In genomic region chr12:388547-389137, GRCh38 we compare ENCODE assay signal across 8 cellular contexts. TPM values are rescaled to one million over a fixed set of nuclear protein-coding genes. Genes with fewer than 3 reads are reported as not detected.
DNase-seq lines count a peak whose midpoint lies in the region; ATAC-seq and FAIRE-seq lines count a peak whose summit lies in the region.

No MANE protein-coding gene starts in this region.

- intact Hi-C loops in dendritic cell treated with granulocyte-macrophage colony-stimulating factor and Interleukin-4, amounts not matched to agents 40 ng/mL and 50 ng/mL, for 4 days (cut with micrococcal nuclease), result no loop called here

- DNase-seq in GM18507 (ENCODE audit: extremely low spot score, insufficient read length, low read depth) (peak; percentile 11), SW480 (ENCODE audit: low spot score) (peak; percentile 35), DMS153 treated with DMSO at 0.1 percent for 48 hours (lab: John Stamatoyannopoulos, UW; ENCODE audit: unreplicated experiment) (no peak), NCI-H345 treated with DMSO at 0.1 percent for 48 hours (lab: John Stamatoyannopoulos, UW; ENCODE audit: unreplicated experiment) (no peak)
- no peak for DNase-seq in stimulated activated naive B cell treated with anti-CD40 and anti-IgM and Interleukin-4, amounts not matched to agents 10 μg/mL and 1 μg/mL and 100 μg/mL, for 72 hours

- WGBS in mesodermal cell (ENCODE audit: insufficient coverage in 2 of 2), 2 experiments, result 0 to 2% methylated on average over 16 to 22 of the region's 35 CpGs

- FAIRE-seq in GM18507 (lab: Jason Lieb, UNC), result no peak

- H3K9me3 ChIP-seq in mesodermal cell (ENCODE audit: control insufficient read depth, low read length), result no peaks in the 10 kb centered on the region

- H3K27ac ChIP-seq in mesodermal cell (ENCODE audit: low read depth, low read length, severe bottlenecking), result peak overlapping the region; percentile 99

- H3K27ac Mint-ChIP-seq in dendritic cell treated with granulocyte-macrophage colony-stimulating factor and Interleukin-4, amounts not matched to agents 40 ng/mL and 50 ng/mL, for 4 days, result peak overlapping the region; percentile 95
- peak overlapping the region; percentile 99 for H3K27ac Mint-ChIP-seq in stimulated activated naive B cell treated with anti-CD40 and anti-IgM and Interleukin-4, amounts not matched to agents 10 μg/mL and 1 μg/mL and 100 μg/mL, for 72 hours

- H3K27me3 Mint-ChIP-seq in dendritic cell treated with granulocyte-macrophage colony-stimulating factor and Interleukin-4, amounts not matched to agents 40 ng/mL and 50 ng/mL, for 4 days, result no peaks in the 10 kb centered on the region
- H3K27me3 Mint-ChIP-seq in stimulated activated naive B cell treated with anti-CD40 and anti-IgM and Interleukin-4, amounts not matched to agents 10 μg/mL and 1 μg/mL and 100 μg/mL, for 72 hours, result no peaks in the 10 kb centered on the region

- H3K9me3 Mint-ChIP-seq in dendritic cell treated with granulocyte-macrophage colony-stimulating factor and Interleukin-4, amounts not matched to agents 40 ng/mL and 50 ng/mL, for 4 days, result no peaks in the 10 kb centered on the region
- no peaks in the 10 kb centered on the region for H3K9me3 Mint-ChIP-seq in stimulated activated naive B cell treated with anti-CD40 and anti-IgM and Interleukin-4, amounts not matched to agents 10 μg/mL and 1 μg/mL and 100 μg/mL, for 72 hours

- H3K36me3 Mint-ChIP-seq in dendritic cell treated with granulocyte-macrophage colony-stimulating factor and Interleukin-4, amounts not matched to agents 40 ng/mL and 50 ng/mL, for 4 days (ENCODE audit: low read depth), result peaks cover 38% of the 10 kb centered on the region
- H3K36me3 Mint-ChIP-seq in stimulated activated naive B cell treated with anti-CD40 and anti-IgM and Interleukin-4, amounts not matched to agents 10 μg/mL and 1 μg/mL and 100 μg/mL, for 72 hours, result peaks cover 11 to 22% of the 10 kb centered on the region in 2 donors

- H3K4me3 Mint-ChIP-seq in dendritic cell treated with granulocyte-macrophage colony-stimulating factor and Interleukin-4, amounts not matched to agents 40 ng/mL and 50 ng/mL, for 4 days, result peak overlapping the region; percentile 90
- H3K4me3 Mint-ChIP-seq in stimulated activated naive B cell treated with anti-CD40 and anti-IgM and Interleukin-4, amounts not matched to agents 10 μg/mL and 1 μg/mL and 100 μg/mL, for 72 hours, result peak overlapping the region; percentile 98

- H3K4me3 ChIP-seq in mesodermal cell (ENCODE audit: extremely low read depth, insufficient read depth, low read length, poor library complexity, severe bottlenecking), result peak overlapping the region; percentile 97

- H3K4me1 Mint-ChIP-seq in dendritic cell treated with granulocyte-macrophage colony-stimulating factor and Interleukin-4, amounts not matched to agents 40 ng/mL and 50 ng/mL, for 4 days (ENCODE audit: low read depth), result peaks cover 19% of the 10 kb centered on the region
- peaks cover 9 to 20% of the 10 kb centered on the region in 2 donors for H3K4me1 Mint-ChIP-seq in stimulated activated naive B cell treated with anti-CD40 and anti-IgM and Interleukin-4, amounts not matched to agents 10 μg/mL and 1 μg/mL and 100 μg/mL, for 72 hours

- H3K36me3 ChIP-seq in mesodermal cell (ENCODE audit: control insufficient read depth, insufficient read depth, low read length), result peaks cover 25% of the 10 kb centered on the region

- peaks cover 9% of the 10 kb centered on the region for H3K4me1 ChIP-seq in mesodermal cell (ENCODE audit: control insufficient read depth, insufficient read depth, low read length, poor library complexity, severe bottlenecking)

- ATAC-seq in HG02885 (IDR thresholded peaks at IDR 0.05; ENCODE audit: poor library complexity, unreplicated experiment), result peak; percentile 27
- peak; percentile 58 to 61 for ATAC-seq in stimulated activated naive B cell treated with anti-CD40 and anti-IgM and Interleukin-4, amounts not matched to agents 10 μg/mL and 1 μg/mL and 100 μg/mL, for 72 hours (replicated peaks)

RNA-seq across cellular contexts. Expression of gene KDM5A, which starts 0.5 kb away (rescaled TPM):
- polyA plus RNA-seq in mesodermal cell (2013, experiment 1 of 2), result 38.0 TPM
- 30.3 TPM for polyA plus RNA-seq in mesodermal cell (2013, experiment 2 of 2)

RNA-seq across cellular contexts. Expression of gene CCDC77, which starts 12.8 kb away (rescaled TPM):
- polyA plus RNA-seq in mesodermal cell (2013, experiment 1 of 2), result 23.1 TPM
- 20.9 TPM for polyA plus RNA-seq in mesodermal cell (2013, experiment 2 of 2)

Comparison
In these comparisons a context has a peak if more than half of its experiments do, and no peak if none do; other contexts are left out.
1. DNase-seq: peak in GM18507 (single experiment) and SW480 (single experiment); none in stimulated activated naive B cell treated with anti-CD40 and anti-IgM and Interleukin-4, amounts not matched to agents 10 μg/mL and 1 μg/mL and 100 μg/mL, for 72 hours (single experiment), DMS153 treated with DMSO at 0.1 percent for 48 hours (single experiment) and NCI-H345 treated with DMSO at 0.1 percent for 48 hours (single experiment).